In the genomic region with DNA sequence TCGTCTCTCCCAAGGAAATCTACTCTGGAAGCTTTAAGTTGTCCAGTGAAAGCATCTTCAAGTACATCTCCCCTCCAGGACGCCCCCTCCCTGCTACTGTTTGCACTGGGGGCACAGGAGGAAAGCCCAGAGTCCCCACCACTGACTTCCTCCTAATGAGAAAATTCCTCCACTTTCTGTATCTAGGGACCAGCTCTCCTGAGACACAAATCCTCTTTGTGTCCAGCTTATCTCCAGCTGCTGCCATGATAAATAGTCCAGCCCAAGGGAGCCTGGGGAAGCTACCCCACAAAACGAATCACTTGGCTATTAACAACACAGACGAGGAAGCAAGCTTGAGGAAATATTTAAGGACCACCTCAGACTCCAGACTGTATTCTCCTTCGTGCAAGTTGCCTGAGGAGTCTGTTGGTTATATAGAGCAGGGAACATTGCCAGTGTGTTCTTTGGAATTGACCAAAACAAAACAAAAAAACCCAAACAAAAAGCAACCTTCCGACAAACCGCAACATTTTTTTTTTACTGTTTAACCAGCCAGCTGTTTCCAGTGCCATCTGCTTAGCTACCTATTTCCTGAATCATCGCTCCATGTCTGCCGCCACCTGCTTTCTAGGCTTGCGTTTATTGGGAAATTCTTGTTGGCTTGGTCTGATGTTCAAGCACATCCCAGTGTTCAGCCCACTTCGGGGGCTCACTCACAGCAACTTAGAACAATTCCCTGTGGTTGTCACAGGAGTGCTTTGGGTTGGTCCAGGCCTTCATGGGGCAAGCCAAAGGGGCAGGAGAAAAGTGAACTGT, we compare ENCODE assay signal across 13 cellular contexts. TPM values are rescaled to one million over a fixed set of nuclear protein-coding genes. Genes with fewer than 3 reads are reported as not detected.
DNase-seq lines count a peak whose midpoint lies in the region; ATAC-seq, FAIRE-seq and TF ChIP-seq lines count a peak whose summit lies in the region.
"Had no signal": no experiment of that assay in that cellular context is flagged by ENCODE, and none has a peak within 500 bp of the region (broad histone marks: within the 10 kb centered on the region; RNA-seq: fewer than 3 reads in every experiment).

No MANE protein-coding gene starts in this region.

- ATAC-seq in HG03175 (IDR thresholded peaks at IDR 0.05; ENCODE audit: unreplicated experiment) (peak; percentile 55), HG02973 (IDR thresholded peaks at IDR 0.05; ENCODE audit: unreplicated experiment) (no peak)

- no peaks in the 10 kb centered on the region for H3K27me3 ChIP-seq in SJCRH30
- peaks cover 12% of the 10 kb centered on the region for H3K27me3 ChIP-seq in left ventricle myocardium inferior (ENCODE audit: low read depth)
- H3K27me3 ChIP-seq: upper lobe of right lung had no signal

- peak; percentile 67 to 83 for DNase-seq in SJCRH30
- peak; percentile 80 for DNase-seq in kidney glomerular epithelial cell (lab: John Stamatoyannopoulos, UW)
- DNase-seq in GM12891 (ENCODE audit: insufficient read length, low spot score) = no peak
- no peak for DNase-seq in left ventricle myocardium inferior
- no peak for DNase-seq in stimulated activated CD4-positive, alpha-beta T cell treated with anti-CD3 and anti-CD28 coated beads, Interleukin-2, amount 100 ng/mL, for 24 hours
- DNase-seq: anterior cingulate cortex, GF-D8, upper lobe of right lung had no signal

- no peak for TF ChIP-seq POLR2A in GM12891 (IDR thresholded peaks at IDR 0.05; ENCODE audit: low read depth, low read length)

- H3K36me3 ChIP-seq in SJCRH30 (no peaks in the 10 kb centered on the region), left ventricle myocardium inferior (no peaks in the 10 kb centered on the region)
- H3K36me3 ChIP-seq: upper lobe of right lung had no signal

- peaks cover 34% of the 10 kb centered on the region for H3K4me1 ChIP-seq in SJCRH30
- H3K4me1 ChIP-seq in left ventricle myocardium inferior = no peaks in the 10 kb centered on the region
- H3K4me1 ChIP-seq: upper lobe of right lung had no signal

- intact Hi-C loops in left ventricle myocardium inferior (cut with micrococcal nuclease) = no loop called here

- H3K4me3 ChIP-seq in SJCRH30 = peak overlapping the region; percentile 26
- no peak overlapping the region for H3K4me3 ChIP-seq in left ventricle myocardium inferior
- H3K4me3 ChIP-seq: upper lobe of right lung had no signal

- no peaks in the 10 kb centered on the region for H3K9me3 ChIP-seq in SJCRH30 (replicated peaks)
- H3K9me3 ChIP-seq in left ventricle myocardium inferior (replicated peaks) = no peaks in the 10 kb centered on the region
- H3K9me3 ChIP-seq: upper lobe of right lung had no signal

- FAIRE-seq in GM12891 (lab: Jason Lieb, UNC) = no peak
- FAIRE-seq: TTC549 had no signal

- H3K27ac ChIP-seq in C4-2B = peak overlapping the region; percentile 5; the same call in 1 of the 2 replicates
- H3K27ac ChIP-seq in SJCRH30 = peak overlapping the region; percentile 59
- H3K27ac ChIP-seq in left ventricle myocardium inferior (replicated peaks) = no peak overlapping the region
- H3K27ac ChIP-seq: upper lobe of right lung had no signal

- TF ChIP-seq CTCF in C4-2B (conservative IDR thresholded peaks at IDR 0.05) (no peak), left ventricle myocardium inferior (IDR thresholded peaks at IDR 0.05; ENCODE audit: borderline replicate concordance) (no peak)

TF ChIP-seq in GM12891, 5 proteins besides CTCF, POLR2A, EP300 and RAD21:
- no peak for TF ChIP-seq POU2F2 (IDR thresholded peaks at IDR 0.05; ENCODE audit: low read depth, low read length)
- no peak for TF ChIP-seq SPI1 (IDR thresholded peaks at IDR 0.05; ENCODE audit: low read depth, low read length)
- TF ChIP-seq POLR2AphosphoS5 (IDR thresholded peaks at IDR 0.05; ENCODE audit: low read depth, low read length) = no peak
- TF ChIP-seq PAX5 (IDR thresholded peaks at IDR 0.05; ENCODE audit: insufficient read depth, low read length, severe bottlenecking) = no peak
- no peak for TF ChIP-seq TAF1 (IDR thresholded peaks at IDR 0.05; ENCODE audit: low read depth, low read length)

RNA-seq across cellular contexts. Expression of gene C1orf226, which starts 7.7 kb away (rescaled TPM):
- total RNA-seq in SJCRH30 (2014; rRNA removed; shearing (Covaris generic)) = 0.57 and 0.63 TPM in 2 replicates
- not detected for polyA plus RNA-seq in GM12891 (2012; ENCODE audit: low read depth, missing spikeins)
- total RNA-seq in left ventricle myocardium inferior = 8.7 TPM
- polyA plus RNA-seq: IgD-negative memory B cell had no signal

RNA-seq across cellular contexts. Expression of gene SPATA46, which starts 12.6 kb away (rescaled TPM):
- not detected in 2 replicates for total RNA-seq in SJCRH30 (2014; rRNA removed; shearing (Covaris generic))
- polyA plus RNA-seq in GM12891 (2012; ENCODE audit: low read depth, missing spikeins) = not detected
- total RNA-seq in left ventricle myocardium inferior = not detected
- total RNA-seq: upper lobe of right lung had no signal
- polyA plus RNA-seq: IgD-negative memory B cell had no signal

RNA-seq across cellular contexts. Expression of gene SH2D1B, which starts 22.7 kb away (rescaled TPM):
- total RNA-seq in SJCRH30 (2014; rRNA removed; shearing (Covaris generic)) = 0.08 TPM in 1 of 2 replicates, not detected in the other
- polyA plus RNA-seq in GM12891 (2012; ENCODE audit: low read depth, missing spikeins) = not detected
- 0.11 TPM for total RNA-seq in left ventricle myocardium inferior

Comparison
In these comparisons a context has a peak if more than half of its experiments do, and no peak if none do; other contexts are left out.
1. DNase-seq: peak in SJCRH30 (2 of 2) and kidney glomerular epithelial cell (single experiment); none in GM12891 (single experiment), left ventricle myocardium inferior (single experiment) and stimulated activated CD4-positive, alpha-beta T cell treated with anti-CD3 and anti-CD28 coated beads, Interleukin-2, amount 100 ng/mL, for 24 hours (0 of 2).